In genomic region chr1:205837380-205837970, GRCh38 we compare ENCODE assay signal across 1 cellular context.
TF ChIP-seq lines count a peak whose summit lies in the region.

No MANE protein-coding gene starts in this region.

TF ChIP-seq in K562, 482 proteins besides CTCF, POLR2A, EP300 and RAD21 (continued from another document):
- TF ChIP-seq, protein P1, sequence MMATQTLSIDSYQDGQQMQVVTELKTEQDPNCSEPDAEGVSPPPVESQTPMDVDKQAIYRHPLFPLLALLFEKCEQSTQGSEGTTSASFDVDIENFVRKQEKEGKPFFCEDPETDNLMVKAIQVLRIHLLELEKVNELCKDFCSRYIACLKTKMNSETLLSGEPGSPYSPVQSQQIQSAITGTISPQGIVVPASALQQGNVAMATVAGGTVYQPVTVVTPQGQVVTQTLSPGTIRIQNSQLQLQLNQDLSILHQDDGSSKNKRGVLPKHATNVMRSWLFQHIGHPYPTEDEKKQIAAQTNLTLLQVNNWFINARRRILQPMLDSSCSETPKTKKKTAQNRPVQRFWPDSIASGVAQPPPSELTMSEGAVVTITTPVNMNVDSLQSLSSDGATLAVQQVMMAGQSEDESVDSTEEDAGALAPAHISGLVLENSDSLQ (IDR thresholded peaks at IDR 0.05), result no peak
